Comparison of ENCODE assay signal across 19 cellular contexts in genomic region chr16:82639263-82639662, GRCh38. TPM values are rescaled to one million over a fixed set of nuclear protein-coding genes. Genes with fewer than 3 reads are reported as not detected.
DNase-seq lines count a peak whose midpoint lies in the region; ATAC-seq, FAIRE-seq and TF ChIP-seq lines count a peak whose summit lies in the region.
"Had no signal": no experiment of that assay in that cellular context is flagged by ENCODE, and none has a peak within 500 bp of the region (broad histone marks: within the 10 kb centered on the region; RNA-seq: fewer than 3 reads in every experiment).

No MANE protein-coding gene starts in this region.

- ATAC-seq in HG03097 (IDR thresholded peaks at IDR 0.05; ENCODE audit: low FRiP score, unreplicated experiment) (no peak), GM23338 (no peak)
- ATAC-seq: activated T-helper 17 cell treated with anti-CD3 and anti-CD28 coated beads, Interleukin-2, amount 50 U/mL, for 72 hours; esophagus mucosa had no signal

- peaks cover 81% of the 10 kb centered on the region for H3K79me2 ChIP-seq in astrocyte (ENCODE audit: insufficient read depth, low read length)
- H3K79me2 ChIP-seq in GM23338 (replicated peaks; ENCODE audit: insufficient read depth): no peaks in the 10 kb centered on the region

- H3K9me3 ChIP-seq in breast epithelium (no peaks in the 10 kb centered on the region), astrocyte (ENCODE audit: insufficient read depth, low read depth, low read length) (no peaks in the 10 kb centered on the region)
- H3K9me3 ChIP-seq: A549, lower lobe of right lung, upper lobe of left lung had no signal

- H3K4me1 Mint-ChIP-seq in MCF 10A (ENCODE audit: insufficient read depth, unreplicated experiment) (peaks cover 40% of the 10 kb centered on the region), astrocyte (ENCODE audit: low read depth, unreplicated experiment) (peaks cover 34% of the 10 kb centered on the region), GM23338 (peaks cover 21% of the 10 kb centered on the region; the same call in 2 of the 3 replicates)

- CTCF ChIA-PET in MCF 10A (lab: Yijun Ruan, JAX): interaction anchor here (0.6 to 5.4 kb wide), 38 partner anchors 8 to 799 kb away, joined by 3 to 87 read pairs (median 5); no protein-coding TSS in a partner anchor

- TF ChIP-seq CTCF in MCF 10A (IDR thresholded peaks at IDR 0.05; ENCODE audit: unreplicated experiment) (no peak), breast epithelium (IDR thresholded peaks at IDR 0.05) (no peak), astrocyte (IDR thresholded peaks at IDR 0.05; ENCODE audit: insufficient read depth, low read depth, low read length) (no peak), GM23338 (conservative IDR thresholded peaks at IDR 0.05; ENCODE audit: low read depth in 2 of 2) (no peak)

- H3K4me2 ChIP-seq in astrocyte (ENCODE audit: low read length): peak overlapping the region; percentile 58
- no peak overlapping the region for H3K4me2 ChIP-seq in GM23338
- H3K4me2 ChIP-seq: A549 had no signal

- intact Hi-C loops in MCF 10A (cut with micrococcal nuclease): loop anchor here (1.0 kb wide), 2 partner anchors 9 to 35 kb away; no protein-coding TSS in a partner anchor
- intact Hi-C loops in breast epithelium (cut with DNase I; ENCODE audit: low total_unique reads): no loop called here

- no peaks in the 10 kb centered on the region for H3K36me3 ChIP-seq in breast epithelium
- no peaks in the 10 kb centered on the region for H3K36me3 ChIP-seq in astrocyte (ENCODE audit: insufficient read depth, low read length)
- H3K36me3 ChIP-seq in GM23338 (ENCODE audit: insufficient read depth): no peaks in the 10 kb centered on the region
- H3K36me3 ChIP-seq: lower lobe of right lung, upper lobe of left lung had no signal

- no peak overlapping the region for H3K4me3 Mint-ChIP-seq in MCF 10A (ENCODE audit: unreplicated experiment)
- no peak overlapping the region for H3K4me3 Mint-ChIP-seq in astrocyte (ENCODE audit: unreplicated experiment)
- H3K4me3 Mint-ChIP-seq in GM23338: no peak overlapping the region
- H3K4me3 Mint-ChIP-seq: activated T-helper 17 cell treated with anti-CD3 and anti-CD28 coated beads, Interleukin-2, amount 50 U/mL, for 72 hours had no signal

- BruUV-seq in MCF 10A (replicated peaks; lab: Mats Ljungman, UMichigan): no TSS peak

- H3K27me3 Mint-ChIP-seq in MCF 10A (ENCODE audit: insufficient read depth, unreplicated experiment) (no peaks in the 10 kb centered on the region), astrocyte (ENCODE audit: low read depth, unreplicated experiment) (no peaks in the 10 kb centered on the region), GM23338 (ENCODE audit: insufficient read depth, low read depth, poor library complexity) (no peaks in the 10 kb centered on the region)
- H3K27me3 Mint-ChIP-seq: activated T-helper 17 cell treated with anti-CD3 and anti-CD28 coated beads, Interleukin-2, amount 50 U/mL, for 72 hours had no signal

- H3K4me1 ChIP-seq in breast epithelium (no peaks in the 10 kb centered on the region), astrocyte (ENCODE audit: insufficient read depth, low read length) (peaks cover 38% of the 10 kb centered on the region), GM23338 (ENCODE audit: insufficient read depth) (peaks cover 16% of the 10 kb centered on the region)
- H3K4me1 ChIP-seq: A549, lower lobe of right lung, upper lobe of left lung had no signal

- H3K27ac ChIP-seq in breast epithelium (no peak overlapping the region), astrocyte (ENCODE audit: low read depth, low read length) (peak overlapping the region; percentile 90), GM23338 (ENCODE audit: low read depth) (no peak overlapping the region)
- H3K27ac ChIP-seq: A549, lower lobe of right lung, upper lobe of left lung had no signal

- peaks cover 0 to 3% of the 10 kb centered on the region in 2 donors for H3K27me3 ChIP-seq in breast epithelium
- H3K27me3 ChIP-seq in astrocyte (ENCODE audit: insufficient read depth, low read length): no peaks in the 10 kb centered on the region
- H3K27me3 ChIP-seq in GM23338 (ENCODE audit: insufficient read depth): no peaks in the 10 kb centered on the region
- H3K27me3 ChIP-seq: upper lobe of left lung had no signal

- DNase-seq in MCF 10A (ENCODE audit: unreplicated experiment) (peak; percentile 21), breast epithelium (ENCODE audit: low spot score in 2 of 2) (no peak), astrocyte (ENCODE audit: low read depth) (no peak), kidney tubule cell (ENCODE audit: low spot score) (peak; percentile 50), GM03348 (ENCODE audit: low spot score) (no peak), GM23338 (ENCODE audit: low spot score) (no peak)
- no peak for DNase-seq in activated CD8-positive, alpha-beta memory T cell treated with anti-CD3 and anti-CD28 coated beads, Interleukin-2, amount 50 U/mL, for 4 hours
- DNase-seq: NCI-H1048, NCI-H187 had no signal

- no peaks in the 10 kb centered on the region for H4K20me1 ChIP-seq in astrocyte (ENCODE audit: insufficient read depth, low read length)
- no peaks in the 10 kb centered on the region for H4K20me1 ChIP-seq in GM23338 (replicated peaks; ENCODE audit: insufficient read depth)

- peak overlapping the region; percentile 50 for H3K9ac ChIP-seq in astrocyte (ENCODE audit: low read length)

- no peak for FAIRE-seq in astrocyte (lab: Jason Lieb, UNC)
- FAIRE-seq: A549, H54, islet of Langerhans had no signal

- H3K27ac Mint-ChIP-seq in MCF 10A (ENCODE audit: low read depth, unreplicated experiment) (no peak overlapping the region), astrocyte (ENCODE audit: unreplicated experiment) (peak overlapping the region; percentile 59), GM23338 (no peak overlapping the region)
- H3K27ac Mint-ChIP-seq: activated naive CD4-positive, alpha-beta T cell treated with anti-CD3 and anti-CD28 coated beads, Interleukin-2, amount 50 U/mL, for 72 hours; activated T-helper 17 cell treated with anti-CD3 and anti-CD28 coated beads, Interleukin-2, amount 50 U/mL, for 72 hours had no signal

- no peaks in the 10 kb centered on the region for H3K9me3 Mint-ChIP-seq in MCF 10A (ENCODE audit: unreplicated experiment)
- H3K9me3 Mint-ChIP-seq in astrocyte (ENCODE audit: unreplicated experiment): no peaks in the 10 kb centered on the region
- no peaks in the 10 kb centered on the region for H3K9me3 Mint-ChIP-seq in GM23338
- H3K9me3 Mint-ChIP-seq: activated naive CD4-positive, alpha-beta T cell treated with anti-CD3 and anti-CD28 coated beads, Interleukin-2, amount 50 U/mL, for 72 hours; activated T-helper 17 cell treated with anti-CD3 and anti-CD28 coated beads, Interleukin-2, amount 50 U/mL, for 72 hours had no signal

- H3F3A ChIP-seq in GM23338 (replicated peaks; ENCODE audit: low read depth): no peaks in the 10 kb centered on the region

- no peaks in the 10 kb centered on the region; the same call in 1 of the 2 replicates for H3K9me2 ChIP-seq in GM23338 (ENCODE audit: insufficient read depth)

- H3K4me3 ChIP-seq in breast epithelium (no peak overlapping the region), astrocyte (ENCODE audit: insufficient read depth, low read depth, low read length) (no peak overlapping the region), GM23338 (no peak overlapping the region)
- H3K4me3 ChIP-seq: A549, lower lobe of right lung, upper lobe of left lung had no signal

- POLR2A ChIA-PET in MCF 10A (lab: Yijun Ruan, JAX): interaction anchor here (0.9 to 1.5 kb wide), 3 partner anchors 8 to 13 kb away, joined by 3 to 5 read pairs (median 5); no protein-coding TSS in a partner anchor

- no peak for TF ChIP-seq POLR2A in breast epithelium (IDR thresholded peaks at IDR 0.05)

- H2AFZ ChIP-seq in astrocyte (ENCODE audit: low read depth, low read length) (no peak overlapping the region), GM23338 (no peak overlapping the region)

- peaks cover 25% of the 10 kb centered on the region for H3K36me3 Mint-ChIP-seq in MCF 10A (ENCODE audit: insufficient read depth, unreplicated experiment)
- H3K36me3 Mint-ChIP-seq in astrocyte (ENCODE audit: low read depth, unreplicated experiment): no peaks in the 10 kb centered on the region
- no peaks in the 10 kb centered on the region for H3K36me3 Mint-ChIP-seq in GM23338 (ENCODE audit: low read depth)
- H3K36me3 Mint-ChIP-seq: activated naive CD4-positive, alpha-beta T cell treated with anti-CD3 and anti-CD28 coated beads, Interleukin-2, amount 50 U/mL, for 72 hours had no signal

TF ChIP-seq in GM23338, 12 proteins besides CTCF, POLR2A, EP300 and RAD21 (continues in another document):
- TF ChIP-seq EZH2 (IDR thresholded peaks at IDR 0.05; ENCODE audit: low read depth, unreplicated experiment): no peak
- TF ChIP-seq CREB1 (CRISPR knock-in tag; IDR thresholded peaks at IDR 0.05; ENCODE audit: low read depth): no peak

RNA-seq across cellular contexts. Expression of gene CDH13, which starts 12.5 kb away (rescaled TPM):
- total RNA-seq in MCF 10A (2022): 49.3 and 55.2 TPM in 2 replicates
- 10 to 100 TPM in 2 of 3 donors, 1 to 10 TPM in 1; 6.0 to 13.1 (median 11.5) TPM for total RNA-seq in breast epithelium
- total RNA-seq in astrocyte: 23.0 and 41.7 TPM in 2 replicates
- total RNA-seq in GM23338 (2014; rRNA removed; shearing (Covaris generic)): 4.4 and 13.6 TPM in 2 replicates
- polyA plus RNA-seq in GM23338 (2016; fragmentation: Nextera tagmentation; extraction: Ambion mirVana): 1.2 and 1.6 TPM in 2 replicates
- total RNA-seq: activated naive CD4-positive, alpha-beta T cell treated with anti-CD3 and anti-CD28 coated beads, Interleukin-2, amount 50 U/mL, for 72 hours; activated T-helper 17 cell treated with anti-CD3 and anti-CD28 coated beads, Interleukin-2, amount 50 U/mL, for 72 hours; Calu3 had no signal
- polyA plus RNA-seq: A549 had no signal

Comparison
In these comparisons a context has a peak if more than half of its experiments do, and no peak if none do; other contexts are left out.
1. DNase-seq: peak in MCF 10A (single experiment) and kidney tubule cell (single experiment); none in breast epithelium (0 of 2), astrocyte (single experiment), GM03348 (single experiment), GM23338 (single experiment) and activated CD8-positive, alpha-beta memory T cell treated with anti-CD3 and anti-CD28 coated beads, Interleukin-2, amount 50 U/mL, for 4 hours (single experiment).